ENCODE assay signal across 16 cellular contexts in genomic region chr5:139686356-139686918, GRCh38. TPM values are rescaled to one million over a fixed set of nuclear protein-coding genes. Genes with fewer than 3 reads are reported as not detected.
DNase-seq lines count a peak whose midpoint lies in the region; ATAC-seq and TF ChIP-seq lines count a peak whose summit lies in the region.
"Had no signal": no experiment of that assay in that cellular context is flagged by ENCODE, and none has a peak within 500 bp of the region (broad histone marks: within the 10 kb centered on the region; RNA-seq: fewer than 3 reads in every experiment).

No MANE protein-coding gene starts in this region.

- H3K9me3 ChIP-seq in endodermal cell (ENCODE audit: control insufficient read depth, low read length) (no peaks in the 10 kb centered on the region), thymus (ENCODE audit: control insufficient read depth) (no peaks in the 10 kb centered on the region), sigmoid colon (no peaks in the 10 kb centered on the region)

- H3K27ac Mint-ChIP-seq in endodermal cell = no peak overlapping the region
- H3K27ac Mint-ChIP-seq in natural killer cell = peak overlapping the region; percentile 29 to 78
- H3K27ac Mint-ChIP-seq: stimulated activated naive CD8-positive, alpha-beta T cell treated with anti-CD3 and anti-CD28 coated beads, Interleukin-15, amount 100 ng/mL, for 72 hours had no signal

- H3K4me3 ChIP-seq in endodermal cell (ENCODE audit: low read length) = no peak overlapping the region
- no peak overlapping the region for H3K4me3 ChIP-seq in thymus (ENCODE audit: low read length)
- H3K4me3 ChIP-seq in sigmoid colon = no peak overlapping the region

- no peaks in the 10 kb centered on the region for H3K27me3 ChIP-seq in endodermal cell (ENCODE audit: control insufficient read depth, insufficient read depth, low read length, poor library complexity, severe bottlenecking)
- no peaks in the 10 kb centered on the region for H3K27me3 ChIP-seq in thymus (ENCODE audit: control insufficient read depth, insufficient read depth)
- H3K27me3 ChIP-seq in sigmoid colon = no peaks in the 10 kb centered on the region

- peak overlapping the region; percentile 92 for H3K27ac ChIP-seq in endodermal cell (ENCODE audit: low read depth, low read length)
- H3K27ac ChIP-seq in thymus (ENCODE audit: low read depth) = peak overlapping the region; percentile 74
- peak overlapping the region in 2 of 4 donors; percentile 8 to 14 for H3K27ac ChIP-seq in sigmoid colon
- H3K27ac ChIP-seq: RWPE1 had no signal

- H3K36me3 ChIP-seq in endodermal cell (ENCODE audit: control insufficient read depth, insufficient read depth, low read length) (no peaks in the 10 kb centered on the region), thymus (ENCODE audit: control insufficient read depth, insufficient read depth) (peaks cover 27% of the 10 kb centered on the region), sigmoid colon (peaks cover 0 to 17% (median 0%) of the 10 kb centered on the region in 4 donors)

- TF ChIP-seq POLR2A in sigmoid colon (IDR thresholded peaks at IDR 0.05) = no peak

- peaks cover 61% of the 10 kb centered on the region for H3K4me1 Mint-ChIP-seq in endodermal cell
- H3K4me1 Mint-ChIP-seq in natural killer cell = peaks cover 48 to 73% of the 10 kb centered on the region in 2 donors

- DNase-seq in Right ventricle myocardium inferior (ENCODE audit: missing footprints) (no peak), left cardiac atrium (no peak), endodermal cell (no peak), natural killer cell (no peak), retina (no peak), sigmoid colon (no peak), NK-92 (lab: John Stamatoyannopoulos, UW; ENCODE audit: unreplicated experiment) (no peak)
- DNase-seq: activated CD4-positive, alpha-beta T cell treated with anti-CD3 and anti-CD28 coated beads for 4 hours; activated T-cell treated with anti-CD3 and anti-CD28 coated beads, Interleukin-2, amount 50 U/mL, for 1 hour; cortex of kidney; H9; NCI-H774; stimulated activated naive CD8-positive, alpha-beta T cell treated with anti-CD3 and anti-CD28 coated beads, Interleukin-15, amount 100 ng/mL, for 72 hours; T-helper 2 cell had no signal

- H3K36me3 Mint-ChIP-seq in endodermal cell (ENCODE audit: low read depth) (peaks cover 27% of the 10 kb centered on the region), natural killer cell (no peaks in the 10 kb centered on the region)

- no peak overlapping the region for H3K9ac ChIP-seq in endodermal cell (ENCODE audit: extremely low read depth, low read length, poor library complexity, severe bottlenecking)

- no peaks in the 10 kb centered on the region for H3K9me3 Mint-ChIP-seq in endodermal cell
- H3K9me3 Mint-ChIP-seq in natural killer cell = no peaks in the 10 kb centered on the region
- H3K9me3 Mint-ChIP-seq: H9; stimulated activated naive CD8-positive, alpha-beta T cell treated with anti-CD3 and anti-CD28 coated beads, Interleukin-15, amount 100 ng/mL, for 72 hours had no signal

- H3K27me3 Mint-ChIP-seq in endodermal cell (ENCODE audit: insufficient read depth) (no peaks in the 10 kb centered on the region), natural killer cell (ENCODE audit: low read depth in 2 of 2) (no peaks in the 10 kb centered on the region)

- intact Hi-C loops in Right ventricle myocardium inferior (cut with DNase I) = loop anchor here (2.0 kb wide), 1 partner anchor 36 kb away; no protein-coding TSS in a partner anchor
- intact Hi-C loops in left cardiac atrium (cut with DNase I) = loop anchor here (5.0 kb wide), 2 partner anchors 34 to 44 kb away; no protein-coding TSS in a partner anchor
- intact Hi-C loops in natural killer cell (cut with micrococcal nuclease) = no loop called here
- intact Hi-C loops in sigmoid colon (cut with DNase I) = no loop called here

- ATAC-seq in Right ventricle myocardium inferior (peak; percentile 1), left cardiac atrium (no peak), natural killer cell (peak; percentile 10 to 15 (median 12))

- H3K4me3 Mint-ChIP-seq in endodermal cell = no peak overlapping the region
- H3K4me3 Mint-ChIP-seq in natural killer cell = no peak overlapping the region
- H3K4me3 Mint-ChIP-seq: stimulated activated naive CD8-positive, alpha-beta T cell treated with anti-CD3 and anti-CD28 coated beads, Interleukin-15, amount 100 ng/mL, for 72 hours had no signal

- TF ChIP-seq CTCF in endodermal cell (conservative IDR thresholded peaks at IDR 0.05) (no peak), natural killer cell (IDR thresholded peaks at IDR 0.05) (no peak), sigmoid colon (IDR thresholded peaks at IDR 0.05) (no peak)

- H3K4me1 ChIP-seq in endodermal cell (ENCODE audit: control insufficient read depth, insufficient read depth, low read length) (peaks cover 20% of the 10 kb centered on the region), thymus (ENCODE audit: control insufficient read depth, insufficient read depth, low read length) (peaks cover 71% of the 10 kb centered on the region), sigmoid colon (peaks cover 0 to 30% (median 27%) of the 10 kb centered on the region in 4 donors)

- 84 to 91% methylated on average over 4 to 7 of the region's 7 CpGs for WGBS in endodermal cell (ENCODE audit: insufficient coverage in 1 of 2, insufficient read length in 1 of 2), 2 experiments
- 71% methylated on average over 7 of the region's 7 CpGs for WGBS in thymus
- 77 to 85% methylated on average over 7 of the region's 7 CpGs for WGBS in sigmoid colon, 2 donors

- no peak for TF ChIP-seq EP300 in sigmoid colon (IDR thresholded peaks at IDR 0.05)

RNA-seq across cellular contexts. Expression of gene CXXC5, which starts 38.3 kb away (rescaled TPM):
- 74.1 TPM for total RNA-seq in Right ventricle myocardium inferior
- total RNA-seq in left cardiac atrium = 10 to 100 TPM; 33.4 to 44.1 TPM
- 10 to 100 TPM; 50.5 to 67.9 TPM for total RNA-seq in endodermal cell
- 107 TPM for polyA plus RNA-seq in endodermal cell (2013, experiment 1 of 2)
- polyA plus RNA-seq in endodermal cell (2013, experiment 2 of 2) = 113 TPM
- 100 to 1,000 TPM in 1 of 3 donors, 10 to 100 TPM in 2; 75.6 to 124 (median 84.8) TPM for total RNA-seq in natural killer cell
- 47.9 TPM for polyA plus RNA-seq in thymus
- total RNA-seq in sigmoid colon = 10 to 100 TPM; 16.7 to 25.3 (median 18.5) TPM
- 10 to 100 TPM; 15.7 to 30.0 (median 28.1) TPM for polyA plus RNA-seq in sigmoid colon

Comparison
In these comparisons a context has a peak if more than half of its experiments do, and no peak if none do; other contexts are left out.
1. ATAC-seq: peak in Right ventricle myocardium inferior (single experiment) and natural killer cell (3 of 3); none in left cardiac atrium (0 of 2).
2. intact Hi-C loops: an anchor here in Right ventricle myocardium inferior (2.0 kb wide) and left cardiac atrium (5.0 kb wide); none called in natural killer cell and sigmoid colon.